Comparison of ENCODE assay signal across 13 cellular contexts in the genomic region with DNA sequence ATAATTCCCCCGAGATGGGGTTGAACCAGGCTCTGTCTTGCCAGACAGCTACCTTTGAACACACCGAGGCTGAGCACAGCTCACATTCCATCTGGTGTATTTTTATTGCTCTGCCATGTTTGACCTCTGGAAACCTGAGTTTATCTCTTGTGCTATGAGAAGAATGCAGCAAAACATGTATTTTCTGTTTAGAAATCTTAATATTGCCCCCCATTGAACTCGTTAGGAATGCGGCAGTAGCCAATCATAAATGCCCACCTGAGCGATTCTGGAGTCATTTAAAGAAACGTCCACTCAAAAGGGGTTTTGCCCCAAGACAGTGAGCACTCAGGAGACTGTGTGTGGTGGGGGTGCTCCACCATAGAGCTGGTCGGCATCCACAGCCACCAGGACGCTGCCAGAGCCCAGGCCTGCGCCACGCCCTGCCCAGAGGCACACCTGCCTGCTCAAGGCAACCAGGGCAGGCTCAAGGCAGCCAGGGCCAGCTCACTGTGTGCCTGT. TPM values are rescaled to one million over a fixed set of nuclear protein-coding genes. Genes with fewer than 3 reads are reported as not detected.
A peak's percentile ranks its signal among the peaks of the same experiment; 100 is the strongest.
DNase-seq lines count a peak whose midpoint lies in the region; ATAC-seq and TF ChIP-seq lines count a peak whose summit lies in the region.
"Had no signal": no experiment of that assay in that cellular context is flagged by ENCODE, and none has a peak within 500 bp of the region (broad histone marks: within the 10 kb centered on the region; RNA-seq: fewer than 3 reads in every experiment).

No MANE protein-coding gene starts in this region.

- no peaks in the 10 kb centered on the region for H3K9me3 Mint-ChIP-seq in mesothelial cell of epicardium
- H3K9me3 Mint-ChIP-seq: IgD-negative memory B cell, naive B cell had no signal

- peaks cover 3% of the 10 kb centered on the region for H3K36me3 Mint-ChIP-seq in mesothelial cell of epicardium

- DNase-seq in activated naive CD4-positive, alpha-beta T cell treated with Interleukin-2 at 50 U/mL for 16 hours = peak; percentile 1
- no peak for DNase-seq in activated naive CD4-positive, alpha-beta T cell (lab: John Stamatoyannopoulos, UW)
- DNase-seq in amniotic epithelial cell (ENCODE audit: low read depth) (peak; percentile 7), mesothelial cell of epicardium (ENCODE audit: low spot score in 2 of 2, unreplicated experiment in 2 of 2) (peak in 1 of 2 experiments; percentile 66), cortex of kidney (lab: John Stamatoyannopoulos, UW) (no peak), iPS-NIHi7 (ENCODE audit: extremely low spot score) (no peak)
- DNase-seq: naive B cell, NCI-H146, NCI-H69 had no signal

- H3K27me3 Mint-ChIP-seq in mesothelial cell of epicardium (ENCODE audit: low read depth) = no peaks in the 10 kb centered on the region
- H3K27me3 Mint-ChIP-seq: IgD-negative memory B cell, naive B cell had no signal

- peak overlapping the region; percentile 57 for H3K4me3 Mint-ChIP-seq in mesothelial cell of epicardium

- no peak for ATAC-seq in HG02938 (IDR thresholded peaks at IDR 0.05; ENCODE audit: unreplicated experiment)
- no peak for ATAC-seq in HG03469 (IDR thresholded peaks at IDR 0.05; ENCODE audit: unreplicated experiment)

- no peak for TF ChIP-seq CTCF in mesothelial cell of epicardium (IDR thresholded peaks at IDR 0.05; ENCODE audit: unreplicated experiment)

- H3K4me1 Mint-ChIP-seq in mesothelial cell of epicardium = peaks cover 74% of the 10 kb centered on the region

- peak overlapping the region; percentile 99 for H3K27ac Mint-ChIP-seq in mesothelial cell of epicardium

RNA-seq across cellular contexts. Expression of gene FGD3, which starts 26.9 kb away (rescaled TPM):
- total RNA-seq in mesothelial cell of epicardium = 36.3 to 41.9 TPM (median 39.5 TPM) in 3 replicates
- total RNA-seq: SJSA1 had no signal

Comparison
In these comparisons a context has a peak if more than half of its experiments do, and no peak if none do; other contexts are left out.
1. DNase-seq: peak in activated naive CD4-positive, alpha-beta T cell treated with Interleukin-2 at 50 U/mL for 16 hours (single experiment) and amniotic epithelial cell (single experiment); none in activated naive CD4-positive, alpha-beta T cell (0 of 4), cortex of kidney (single experiment) and iPS-NIHi7 (single experiment).